23 cellular contexts compared by ENCODE assay signal in genomic region chr3:133747907-133748639, GRCh38. TPM values are rescaled to one million over a fixed set of nuclear protein-coding genes. Genes with fewer than 3 reads are reported as not detected.
A peak's percentile ranks its signal among the peaks of the same experiment; 100 is the strongest.
DNase-seq lines count a peak whose midpoint lies in the region; ATAC-seq and TF ChIP-seq lines count a peak whose summit lies in the region.
"Had no signal": no experiment of that assay in that cellular context is flagged by ENCODE, and none has a peak within 500 bp of the region (broad histone marks: within the 10 kb centered on the region; RNA-seq: fewer than 3 reads in every experiment).

No MANE protein-coding gene starts in this region.

- peaks cover 0 to 39% (median 5%) of the 10 kb centered on the region in 4 donors for H3K27me3 ChIP-seq in esophagus muscularis mucosa

- no peaks in the 10 kb centered on the region for H3K36me3 Mint-ChIP-seq in WTC11
- H3K36me3 Mint-ChIP-seq in activated CD4-positive, alpha-beta memory T cell treated with anti-CD3 and anti-CD28 coated beads for 36 hours = no peaks in the 10 kb centered on the region
- no peaks in the 10 kb centered on the region for H3K36me3 Mint-ChIP-seq in HFFc6 (ENCODE audit: low read depth)
- H3K36me3 Mint-ChIP-seq: CD4-positive, CD25-positive, alpha-beta regulatory T cell had no signal

- TF ChIP-seq POLR2A in esophagus muscularis mucosa (IDR thresholded peaks at IDR 0.05; ENCODE audit: low read depth) = no peak

- no peak overlapping the region for H3K4me3 ChIP-seq in esophagus muscularis mucosa

- no peak for TF ChIP-seq EP300 in esophagus muscularis mucosa (IDR thresholded peaks at IDR 0.05)

- H3K9me3 ChIP-seq in esophagus muscularis mucosa = no peaks in the 10 kb centered on the region
- H3K9me3 ChIP-seq: BE2C had no signal

- no peak for TF ChIP-seq CTCF in WTC11 (IDR thresholded peaks at IDR 0.05)
- no peak for TF ChIP-seq CTCF in esophagus muscularis mucosa (IDR thresholded peaks at IDR 0.05)
- TF ChIP-seq CTCF in HFFc6 (IDR thresholded peaks at IDR 0.05) = no peak

- H3K9me3 Mint-ChIP-seq in WTC11 = no peaks in the 10 kb centered on the region
- no peaks in the 10 kb centered on the region for H3K9me3 Mint-ChIP-seq in activated CD4-positive, alpha-beta memory T cell treated with anti-CD3 and anti-CD28 coated beads for 36 hours
- H3K9me3 Mint-ChIP-seq in HFFc6 = no peaks in the 10 kb centered on the region

- 93% methylated on average over 12 of the region's 12 CpGs for WGBS in esophagus muscularis mucosa

- peaks cover 5% of the 10 kb centered on the region; the same call in 1 of the 2 replicates for H3K4me1 Mint-ChIP-seq in WTC11
- peaks cover 8% of the 10 kb centered on the region for H3K4me1 Mint-ChIP-seq in activated CD4-positive, alpha-beta memory T cell treated with anti-CD3 and anti-CD28 coated beads for 36 hours (ENCODE audit: low read depth)
- no peaks in the 10 kb centered on the region for H3K4me1 Mint-ChIP-seq in HFFc6 (ENCODE audit: low read depth)

- peaks cover 37% of the 10 kb centered on the region for H3K27me3 Mint-ChIP-seq in WTC11 (ENCODE audit: low read depth)
- peaks cover 34% of the 10 kb centered on the region for H3K27me3 Mint-ChIP-seq in activated CD4-positive, alpha-beta memory T cell treated with anti-CD3 and anti-CD28 coated beads for 36 hours
- H3K27me3 Mint-ChIP-seq in HFFc6 (ENCODE audit: insufficient read depth) = peaks cover 28% of the 10 kb centered on the region

- no peak for ATAC-seq in WTC11
- ATAC-seq: PC-3 had no signal

- no peaks in the 10 kb centered on the region for H3K36me3 ChIP-seq in esophagus muscularis mucosa
- H3K36me3 ChIP-seq: BE2C had no signal

- no peak overlapping the region for H3K4me3 Mint-ChIP-seq in WTC11
- no peak overlapping the region for H3K4me3 Mint-ChIP-seq in activated CD4-positive, alpha-beta memory T cell treated with anti-CD3 and anti-CD28 coated beads for 36 hours
- H3K4me3 Mint-ChIP-seq in HFFc6 = no peak overlapping the region
- H3K4me3 Mint-ChIP-seq: CD4-positive, CD25-positive, alpha-beta regulatory T cell had no signal

- POLR2A ChIA-PET in WTC11 (lab: Charles Lee) = no interaction called here
- POLR2A ChIA-PET in activated CD4-positive, alpha-beta memory T cell treated with anti-CD3 and anti-CD28 coated beads for 36 hours (lab: Charles Lee) = no interaction called here

- intact Hi-C loops in esophagus muscularis mucosa (cut with DNase I) (no loop called here), cardiac septum (cut with DNase I) (no loop called here)
- intact Hi-C loops in activated CD4-positive, alpha-beta memory T cell treated with anti-CD3 and anti-CD28 coated beads for 36 hours (cut with micrococcal nuclease) = no loop called here

- H3K4me1 ChIP-seq in esophagus muscularis mucosa = peaks cover 0 to 14% (median 7%) of the 10 kb centered on the region in 4 donors
- H3K4me1 ChIP-seq: BE2C had no signal

- CTCF ChIA-PET in WTC11 (lab: Charles Lee) = no interaction called here
- CTCF ChIA-PET in activated CD4-positive, alpha-beta memory T cell treated with anti-CD3 and anti-CD28 coated beads for 36 hours (lab: Charles Lee) = no interaction called here

- no peak overlapping the region for H3K27ac Mint-ChIP-seq in WTC11
- H3K27ac Mint-ChIP-seq in activated CD4-positive, alpha-beta memory T cell treated with anti-CD3 and anti-CD28 coated beads for 36 hours = no peak overlapping the region
- H3K27ac Mint-ChIP-seq in HFFc6 = no peak overlapping the region
- H3K27ac Mint-ChIP-seq: CD4-positive, CD25-positive, alpha-beta regulatory T cell had no signal

- no peak overlapping the region for H3K27ac ChIP-seq in esophagus muscularis mucosa (replicated peaks in 1 of 4)

- DNase-seq in Ammon's horn (ENCODE audit: low spot score) (peak; percentile 49), WTC11 (ENCODE audit: low spot score) (no peak), esophagus muscularis mucosa (ENCODE audit: extremely low spot score) (peak; percentile 86), midbrain (lab: John Stamatoyannopoulos, UW) (peak; percentile 32), cardiac septum (ENCODE audit: low spot score) (no peak), HFFc6 (no peak)
- DNase-seq in activated CD4-positive, alpha-beta memory T cell treated with anti-CD3 and anti-CD28 coated beads for 36 hours = no peak
- DNase-seq in central memory CD4-positive, alpha-beta T cell = no peak
- DNase-seq: 8988T; BE2C; CD4-positive, CD25-positive, alpha-beta regulatory T cell; COR-L47; DMS 273 treated with DMSO at 0.1 percent for 48 hours; DND-41; KG1; NCI-H1417; NCI-H187; NCI-H2227 treated with DMSO at 0.1 percent for 48 hours; NCI-H524; NCI-H82; PC-3; RPMI8226 had no signal

TF ChIP-seq in WTC11, 78 proteins besides CTCF, POLR2A, EP300 and RAD21:
- TF ChIP-seq SOX15 (CRISPR knock-in tag; IDR thresholded peaks at IDR 0.05) = no peak
- peak; percentile 65 for TF ChIP-seq GABPB1 (CRISPR knock-in tag; IDR thresholded peaks at IDR 0.05)
- TF ChIP-seq FOXP1 (CRISPR knock-in tag; IDR thresholded peaks at IDR 0.05; ENCODE audit: borderline replicate concordance) = no peak

RNA-seq across cellular contexts. Expression of gene TF, which starts 1.9 kb away (rescaled TPM):
- total RNA-seq in WTC11 (2021) (9.3 to 10.9 TPM (median 9.3 TPM) in 3 replicates), esophagus muscularis mucosa (1 to 10 TPM in 1 of 4 donors, under 1 TPM in 3; under 0.01 to 3.1 (median 0.28) TPM), cardiac septum (5.8 TPM)
- under 1 TPM; 0.44 to 0.67 TPM for total RNA-seq in activated CD4-positive, alpha-beta memory T cell treated with anti-CD3 and anti-CD28 coated beads for 36 hours
- total RNA-seq in HFFc6 (2021; fragmentation: NEBNext Ultra II Directional; extraction: Animal tissue kit (Norgen Biotek cat#: 25700)) = under 1 TPM in 5 of 6 experiments, not detected in 1; under 0.01 to 0.13 (median 0.02) TPM
- total RNA-seq: H4, PC-3 had no signal

RNA-seq across cellular contexts. Expression of gene SRPRB, which starts 57.5 kb away (rescaled TPM):
- total RNA-seq in WTC11 (2021) (40.9 to 42.2 TPM (median 41.2 TPM) in 3 replicates), esophagus muscularis mucosa (10 to 100 TPM; 11.2 to 28.2 (median 18.5) TPM), cardiac septum (27.6 TPM)
- total RNA-seq in activated CD4-positive, alpha-beta memory T cell treated with anti-CD3 and anti-CD28 coated beads for 36 hours = 10 to 100 TPM; 65.7 to 66.7 TPM
- total RNA-seq in HFFc6 (2021; fragmentation: NEBNext Ultra II Directional; extraction: Animal tissue kit (Norgen Biotek cat#: 25700)) = 100 to 1,000 TPM in 3 of 6 experiments, 10 to 100 TPM in 3; 94.3 to 130 (median 99.4) TPM

Comparison
In these comparisons a context has a peak if more than half of its experiments do, and no peak if none do; other contexts are left out.
1. DNase-seq: peak in Ammon's horn (single experiment), esophagus muscularis mucosa (single experiment) and midbrain (single experiment); none in WTC11 (single experiment), cardiac septum (single experiment), activated CD4-positive, alpha-beta memory T cell treated with anti-CD3 and anti-CD28 coated beads for 36 hours (single experiment), HFFc6 (single experiment) and central memory CD4-positive, alpha-beta T cell (single experiment).